In the genomic region with DNA sequence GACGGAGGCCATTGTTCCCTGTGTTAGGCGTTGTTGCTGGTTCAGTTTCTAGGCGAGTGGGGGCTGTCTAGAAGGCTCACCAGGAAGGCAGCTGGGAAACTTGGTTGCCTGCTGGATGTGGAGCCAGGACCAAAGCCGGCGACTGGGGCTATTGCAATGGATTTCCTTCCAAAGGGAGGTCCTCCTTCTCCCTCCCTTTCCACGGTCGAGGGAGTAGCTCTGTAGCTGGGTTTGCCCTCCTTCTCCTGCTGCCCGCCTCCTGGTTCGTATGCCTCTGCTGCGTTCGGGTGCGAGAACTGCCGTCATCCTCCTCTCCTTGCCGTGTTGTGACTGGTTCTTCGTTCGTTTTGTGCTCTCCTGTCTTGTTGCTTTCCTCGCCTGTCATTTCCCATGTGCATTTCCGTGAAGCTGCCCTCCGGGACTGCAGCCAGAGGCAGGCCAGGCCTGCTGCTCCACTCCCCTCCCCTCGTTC, we compare ENCODE assay signal across 9 cellular contexts.
DNase-seq lines count a peak whose midpoint lies in the region; ATAC-seq, FAIRE-seq and TF ChIP-seq lines count a peak whose summit lies in the region.
"Had no signal": no experiment of that assay in that cellular context is flagged by ENCODE, and none has a peak within 500 bp of the region (broad histone marks: within the 10 kb centered on the region; RNA-seq: fewer than 3 reads in every experiment).

No MANE protein-coding gene starts in this region.

- no peak for FAIRE-seq in RCC 7860 (lab: Jason Lieb, UNC)

- TF ChIP-seq CTCF in fibroblast of lung (conservative IDR thresholded peaks at IDR 0.05 in 1 of 2, IDR thresholded peaks at IDR 0.05 in 1 of 2; ENCODE audit: low read depth in 1 of 2, low read length in 2 of 2): no peak

- H3K4me1 ChIP-seq in fibroblast of lung (ENCODE audit: control insufficient read depth, extremely low read depth, insufficient read depth, low read length): peaks cover 3% of the 10 kb centered on the region

- H3K27ac ChIP-seq in fibroblast of lung (ENCODE audit: insufficient read depth, low read length) (no peak overlapping the region), temporal lobe (ENCODE audit: low read depth, low read length) (peak overlapping the region; percentile 50)

- DNase-seq in NCI-H446 treated with DMSO at 0.1 percent for 48 hours (lab: John Stamatoyannopoulos, UW) (peak; percentile 36), fibroblast of lung (ENCODE audit: low read depth in 2 of 2) (peak; percentile 29 to 50), midbrain (lab: John Stamatoyannopoulos, UW) (peak; percentile 47), RCC 7860 (ENCODE audit: low spot score) (no peak)
- DNase-seq: Kasumi-1 had no signal

- H3K27me3 ChIP-seq in fibroblast of lung (ENCODE audit: control insufficient read depth, insufficient read depth, low read length): no peaks in the 10 kb centered on the region

- no peaks in the 10 kb centered on the region for H4K20me1 ChIP-seq in fibroblast of lung (ENCODE audit: control insufficient read depth, extremely low read depth, insufficient read depth, low read length)

- no peak overlapping the region for H3K9ac ChIP-seq in fibroblast of lung (ENCODE audit: insufficient read depth, low read length)

- H3K79me2 ChIP-seq in fibroblast of lung (ENCODE audit: control insufficient read depth, insufficient read depth, low read length): no peaks in the 10 kb centered on the region

- peak overlapping the region in 1 of 4 experiments; percentile 2 for H3K4me3 ChIP-seq in fibroblast of lung (replicated peaks in 1 of 4; ENCODE audit: control extremely low read depth in 1 of 4, insufficient read depth in 1 of 4, low read depth in 3 of 4, low read length in 4 of 4)

- H3K4me2 ChIP-seq in fibroblast of lung (ENCODE audit: extremely low read depth, insufficient read depth, low read length): peak overlapping the region; percentile 7

- no peaks in the 10 kb centered on the region for H3K36me3 ChIP-seq in fibroblast of lung (ENCODE audit: control insufficient read depth, insufficient read depth, low read length)

- H3K9me3 ChIP-seq in fibroblast of lung (ENCODE audit: control insufficient read depth, insufficient read depth, low read depth, low read length): no peaks in the 10 kb centered on the region

- ATAC-seq in HG03135 (IDR thresholded peaks at IDR 0.05; ENCODE audit: unreplicated experiment) (no peak), HG02571 (IDR thresholded peaks at IDR 0.05; ENCODE audit: unreplicated experiment) (no peak), GM19467 (IDR thresholded peaks at IDR 0.05; ENCODE audit: unreplicated experiment) (no peak)

- H2AFZ ChIP-seq in fibroblast of lung (ENCODE audit: low read length): peak overlapping the region; percentile 67
